ENCODE assay signal across 9 cellular contexts in the genomic region with DNA sequence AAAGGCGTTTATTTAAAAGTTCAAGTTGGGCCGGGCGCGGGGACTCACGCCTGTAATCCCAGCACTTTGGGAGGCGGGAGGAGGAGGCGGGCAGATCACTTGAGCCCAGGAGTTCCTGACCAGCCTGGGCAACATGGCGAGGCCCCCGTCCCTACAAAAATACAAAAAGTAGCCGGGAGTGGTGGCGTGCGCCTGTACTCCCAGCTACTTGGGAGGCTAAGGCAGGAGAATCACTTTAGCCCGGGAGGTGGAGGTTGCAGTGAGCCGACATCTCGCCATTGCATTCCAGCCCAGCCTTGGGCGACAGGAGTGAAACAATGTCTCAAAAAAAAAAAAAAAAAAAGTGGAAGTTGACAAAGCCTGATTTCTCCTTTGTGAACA. TPM values are rescaled to one million over a fixed set of nuclear protein-coding genes. Genes with fewer than 3 reads are reported as not detected.
DNase-seq lines count a peak whose midpoint lies in the region; ATAC-seq and TF ChIP-seq lines count a peak whose summit lies in the region.
"Had no signal": no experiment of that assay in that cellular context is flagged by ENCODE, and none has a peak within 500 bp of the region (broad histone marks: within the 10 kb centered on the region; RNA-seq: fewer than 3 reads in every experiment).

No MANE protein-coding gene starts in this region.

- peaks cover 14% of the 10 kb centered on the region for H3K36me3 Mint-ChIP-seq in activated naive CD8-positive, alpha-beta T cell treated with anti-CD3 and anti-CD28 coated beads, Interleukin-2, amount 50 U/mL, for 24 hours (ENCODE audit: low read depth)

- H4K20me1 ChIP-seq in HCT116 (ENCODE audit: insufficient read depth): no peaks in the 10 kb centered on the region

- no peaks in the 10 kb centered on the region for H3K27me3 ChIP-seq in HCT116 (ENCODE audit: insufficient read depth, low read length)

- BruUV-seq in HCT116 (replicated peaks; lab: Mats Ljungman, UMichigan): no TSS peak

- H3K27ac ChIP-seq in HCT116 (ENCODE audit: low read depth, low read length) (peak overlapping the region; percentile 70), temporal lobe (ENCODE audit: low read depth, low read length) (peak overlapping the region; percentile 77)

- H3K9ac ChIP-seq in HCT116 (ENCODE audit: low read length): peak overlapping the region; percentile 99

- CTCF ChIA-PET in HCT116 (lab: Charles Lee): interaction anchor here (1.9 kb wide), 1 partner anchor 13 kb away, joined by 9 read pairs; a partner anchor contains a TSS

- TF ChIP-seq CTCF in AG10803 (conservative IDR thresholded peaks at IDR 0.05; ENCODE audit: low read length) (no peak), HCT116 (IDR thresholded peaks at IDR 0.05 in 2 of 3, conservative IDR thresholded peaks at IDR 0.05 in 1 of 3; ENCODE audit: borderline replicate concordance in 1 of 3, insufficient read depth in 1 of 3, low read depth in 2 of 3, low read length in 2 of 3) (no peak)

- intact Hi-C loops in HCT116 (cut with micrococcal nuclease): no loop called here

- TF ChIP-seq RAD21 in HCT116 (IDR thresholded peaks at IDR 0.05; ENCODE audit: low read depth): no peak

- POLR2A ChIA-PET in HCT116 (lab: Charles Lee): interaction anchor here (1.7 kb wide), 1 partner anchor 15 kb away, joined by 3 read pairs; no protein-coding TSS in a partner anchor

- peak overlapping the region; percentile 85 for H3K4me3 Mint-ChIP-seq in activated naive CD8-positive, alpha-beta T cell treated with anti-CD3 and anti-CD28 coated beads, Interleukin-2, amount 50 U/mL, for 24 hours

- peak overlapping the region; percentile 83 for H3K27ac Mint-ChIP-seq in activated naive CD8-positive, alpha-beta T cell treated with anti-CD3 and anti-CD28 coated beads, Interleukin-2, amount 50 U/mL, for 24 hours

- DNase-seq in AG10803 (ENCODE audit: low read depth): no peak
- DNase-seq in HCT116 (ENCODE audit: low read depth, low spot score): no peak
- no peak for DNase-seq in activated naive CD8-positive, alpha-beta T cell treated with anti-CD3 and anti-CD28 coated beads, Interleukin-2, amount 50 U/mL, for 24 hours
- peak; percentile 33 for DNase-seq in kidney tubule cell (ENCODE audit: low spot score)

- H3K4me3 ChIP-seq in AG10803 (ENCODE audit: low read length): peak overlapping the region; percentile 84
- H3K4me3 ChIP-seq in HCT116 (replicated peaks in 1 of 2; ENCODE audit: low read depth in 1 of 2, low read length in 2 of 2): peak overlapping the region; percentile 91 to 92

- H3K36me3 ChIP-seq in HCT116 (ENCODE audit: control insufficient read depth in 1 of 2, insufficient read depth in 2 of 2, low read length in 2 of 2): peaks cover 10 to 17% of the 10 kb centered on the region in 2 experiments; a peak in 2 of 4 replicates

- H3K4me1 ChIP-seq in HCT116 (ENCODE audit: control insufficient read depth in 1 of 2, insufficient read depth in 2 of 2, low read length in 2 of 2): peaks cover 6 to 22% of the 10 kb centered on the region in 2 experiments

- no peaks in the 10 kb centered on the region for H3K9me3 Mint-ChIP-seq in activated naive CD8-positive, alpha-beta T cell treated with anti-CD3 and anti-CD28 coated beads, Interleukin-2, amount 50 U/mL, for 24 hours

- no peaks in the 10 kb centered on the region for H3K27me3 Mint-ChIP-seq in activated naive CD8-positive, alpha-beta T cell treated with anti-CD3 and anti-CD28 coated beads, Interleukin-2, amount 50 U/mL, for 24 hours

- peaks cover 31% of the 10 kb centered on the region for H3K4me1 Mint-ChIP-seq in activated naive CD8-positive, alpha-beta T cell treated with anti-CD3 and anti-CD28 coated beads, Interleukin-2, amount 50 U/mL, for 24 hours

- H3K9me3 ChIP-seq in HCT116 (ENCODE audit: control insufficient read depth in 1 of 2, insufficient read depth in 1 of 2, low read depth in 1 of 2, low read length in 2 of 2): no peaks in the 10 kb centered on the region

- ATAC-seq in HCT116 (peak; percentile 37), HG03095 (IDR thresholded peaks at IDR 0.05; ENCODE audit: unreplicated experiment) (no peak), HG03469 (IDR thresholded peaks at IDR 0.05; ENCODE audit: unreplicated experiment) (no peak)
- ATAC-seq in activated naive CD8-positive, alpha-beta T cell treated with anti-CD3 and anti-CD28 coated beads, Interleukin-2, amount 50 U/mL, for 24 hours: no peak
- ATAC-seq in activated CD4-positive, CD25-positive, alpha-beta regulatory T cell treated with anti-CD3 and anti-CD28 coated beads, Interleukin-2, amount 50 U/mL, for 24 hours: no peak

- RAD21 ChIA-PET in HCT116 (lab: Charles Lee; ENCODE audit: low non-redundant PET in 1 of 2, low total read pairs in 2 of 2, uncharacterized antibody in 2 of 2, unreplicated experiment in 2 of 2): no interaction called here

- TF ChIP-seq POLR2A in HCT116 (IDR thresholded peaks at IDR 0.05; ENCODE audit: borderline replicate concordance, extremely low read depth, insufficient read depth, insufficient read length): no peak

- no peak overlapping the region for H2AFZ ChIP-seq in HCT116 (ENCODE audit: low read depth, low read length, poor library complexity, severe bottlenecking)

- peaks cover 57% of the 10 kb centered on the region for H3K79me2 ChIP-seq in HCT116 (ENCODE audit: insufficient read depth, low read length)

- H3K9me2 ChIP-seq in HCT116 (ENCODE audit: insufficient read depth): no peaks in the 10 kb centered on the region

- peak overlapping the region; percentile 89 for H3K4me2 ChIP-seq in HCT116 (ENCODE audit: low read length)

TF ChIP-seq in HCT116, 20 proteins besides CTCF, POLR2A, EP300 and RAD21:
- TF ChIP-seq SP1 (IDR thresholded peaks at IDR 0.05; ENCODE audit: low read depth) (no peak), EZH2phosphoT487 (IDR thresholded peaks at IDR 0.05; ENCODE audit: borderline replicate concordance) (no peak), EGR1 (IDR thresholded peaks at IDR 0.05; ENCODE audit: low read depth) (no peak), SIN3A (IDR thresholded peaks at IDR 0.05; ENCODE audit: low read depth) (0 out of 2 replicates have a peak, but pooled peaks have one; percentile 3)

RNA-seq across cellular contexts. Expression of a gene that starts 0.8 kb away (rescaled TPM):
- 71.6 TPM for total RNA-seq in HCT116 (2021; ENCODE audit: unreplicated experiment)
- 91.8 and 95.0 TPM in 2 replicates for polyA plus RNA-seq in HCT116 (2012)
- total RNA-seq in temporal lobe: 16.2 TPM

RNA-seq across cellular contexts. Expression of a gene that starts 12.6 kb away (rescaled TPM):
- total RNA-seq in HCT116 (2021; ENCODE audit: unreplicated experiment): 13.2 TPM
- polyA plus RNA-seq in HCT116 (2012): 15.0 and 16.0 TPM in 2 replicates
- total RNA-seq in temporal lobe: 24.6 TPM

RNA-seq across cellular contexts. Expression of a gene that starts 12.7 kb away (rescaled TPM):
- total RNA-seq in HCT116 (2021; ENCODE audit: unreplicated experiment) (134 TPM), temporal lobe (42.3 TPM)
- 96.8 and 125 TPM in 2 replicates for polyA plus RNA-seq in HCT116 (2012)

RNA-seq across cellular contexts. Expression of a gene that starts 13.2 kb away (rescaled TPM):
- 133 TPM for total RNA-seq in HCT116 (2021; ENCODE audit: unreplicated experiment)
- polyA plus RNA-seq in HCT116 (2012): 42.0 and 44.7 TPM in 2 replicates
- 175 TPM for total RNA-seq in temporal lobe

RNA-seq across cellular contexts. Expression of a gene that starts 20.3 kb away (rescaled TPM):
- total RNA-seq in HCT116 (2021; ENCODE audit: unreplicated experiment) (not detected), temporal lobe (0.25 TPM)
- not detected in 2 replicates for polyA plus RNA-seq in HCT116 (2012)
- polyA plus RNA-seq: neural cell had no signal
